In the genomic region with DNA sequence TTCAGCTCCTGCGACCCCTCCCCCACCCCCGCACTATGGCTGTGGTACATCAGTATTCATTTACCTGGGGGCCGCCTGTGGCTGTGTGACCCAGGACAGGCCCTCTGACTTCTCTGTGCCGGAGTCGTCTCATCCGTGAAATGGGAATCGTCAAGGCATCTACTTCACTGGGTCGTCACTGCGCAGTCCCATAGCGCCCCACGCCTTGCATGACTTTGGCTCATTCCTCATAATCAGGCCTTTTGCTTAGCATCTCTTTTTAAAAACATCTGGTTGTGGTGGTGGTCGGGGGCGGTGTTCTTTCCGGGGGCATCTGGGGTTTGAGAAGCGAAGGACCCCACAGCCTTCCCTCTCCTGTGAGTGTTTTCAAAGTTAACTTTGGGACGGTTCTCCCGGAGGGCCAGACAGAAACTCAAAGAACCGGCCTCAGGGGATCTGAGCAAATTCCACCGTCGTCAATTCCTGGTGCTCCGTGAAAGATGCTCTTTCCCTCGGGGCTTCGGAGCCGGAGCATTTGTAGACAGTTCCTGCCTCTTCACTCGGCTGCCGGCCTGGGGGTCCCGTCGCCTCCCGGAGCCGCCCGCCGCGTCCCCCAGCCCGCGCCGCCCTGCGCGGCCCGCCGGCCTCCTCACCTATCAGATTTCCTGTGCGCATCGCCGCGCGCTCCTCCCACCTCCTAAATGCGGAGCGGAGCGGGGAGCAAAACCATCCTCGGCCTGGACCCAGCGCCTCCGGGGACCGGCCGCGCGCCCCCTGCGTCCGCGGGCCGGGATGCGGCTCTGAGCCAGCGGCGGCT, we compare ENCODE assay signal across 1 cellular context.
TF ChIP-seq lines count a peak whose summit lies in the region.

A gene with protein sequence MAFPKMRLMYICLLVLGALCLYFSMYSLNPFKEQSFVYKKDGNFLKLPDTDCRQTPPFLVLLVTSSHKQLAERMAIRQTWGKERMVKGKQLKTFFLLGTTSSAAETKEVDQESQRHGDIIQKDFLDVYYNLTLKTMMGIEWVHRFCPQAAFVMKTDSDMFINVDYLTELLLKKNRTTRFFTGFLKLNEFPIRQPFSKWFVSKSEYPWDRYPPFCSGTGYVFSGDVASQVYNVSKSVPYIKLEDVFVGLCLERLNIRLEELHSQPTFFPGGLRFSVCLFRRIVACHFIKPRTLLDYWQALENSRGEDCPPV (plus strand): TSS at position 708 of the 796 bp plus-strand sequence. CDS start 47,620 bp downstream, outside the sequence.

TF ChIP-seq in WTC11, 78 proteins besides CTCF, POLR2A, EP300 and RAD21 (continued from another document):
- TF ChIP-seq, protein P1, sequence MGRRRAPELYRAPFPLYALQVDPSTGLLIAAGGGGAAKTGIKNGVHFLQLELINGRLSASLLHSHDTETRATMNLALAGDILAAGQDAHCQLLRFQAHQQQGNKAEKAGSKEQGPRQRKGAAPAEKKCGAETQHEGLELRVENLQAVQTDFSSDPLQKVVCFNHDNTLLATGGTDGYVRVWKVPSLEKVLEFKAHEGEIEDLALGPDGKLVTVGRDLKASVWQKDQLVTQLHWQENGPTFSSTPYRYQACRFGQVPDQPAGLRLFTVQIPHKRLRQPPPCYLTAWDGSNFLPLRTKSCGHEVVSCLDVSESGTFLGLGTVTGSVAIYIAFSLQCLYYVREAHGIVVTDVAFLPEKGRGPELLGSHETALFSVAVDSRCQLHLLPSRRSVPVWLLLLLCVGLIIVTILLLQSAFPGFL (CRISPR knock-in tag; IDR thresholded peaks at IDR 0.05; ENCODE audit: borderline replicate concordance), result no peak
- TF ChIP-seq RELA (CRISPR knock-in tag; IDR thresholded peaks at IDR 0.05; ENCODE audit: borderline replicate concordance), result no peak
- TF ChIP-seq ZNF138 (CRISPR knock-in tag; conservative IDR thresholded peaks at IDR 0.05), result no peak
